In the genomic region with DNA sequence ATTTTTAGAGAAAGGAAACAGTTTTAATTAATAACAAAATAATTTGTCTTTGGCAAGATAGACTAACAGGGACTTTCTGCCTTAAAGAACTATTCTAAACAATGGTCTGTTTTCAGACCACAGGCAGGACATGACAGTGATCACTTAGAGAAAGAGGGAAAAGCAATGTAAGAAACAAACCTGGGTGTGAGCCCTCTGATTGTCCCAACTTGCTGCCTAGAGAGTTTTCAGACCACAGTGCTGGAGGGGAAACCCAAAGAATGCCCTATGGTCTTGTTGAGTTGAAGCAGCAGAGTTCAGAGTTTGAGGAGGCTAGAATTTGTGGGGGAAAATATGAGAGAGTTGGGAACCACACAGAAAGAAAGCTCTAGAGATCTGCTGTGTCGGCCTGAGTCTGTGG, we compare ENCODE assay signal across 18 cellular contexts. TPM values are rescaled to one million over a fixed set of nuclear protein-coding genes. Genes with fewer than 3 reads are reported as not detected.
DNase-seq lines count a peak whose midpoint lies in the region; ATAC-seq and TF ChIP-seq lines count a peak whose summit lies in the region.
"Had no signal": no experiment of that assay in that cellular context is flagged by ENCODE, and none has a peak within 500 bp of the region (broad histone marks: within the 10 kb centered on the region; RNA-seq: fewer than 3 reads in every experiment).

No MANE protein-coding gene starts in this region.

- H3K4me2 ChIP-seq in KMS-11, result peak overlapping the region; percentile 81
- H3K4me2 ChIP-seq: BLaER1 had no signal

- intact Hi-C loops in activated CD8-positive, alpha-beta T cell treated with anti-CD3 and anti-CD28 coated beads for 36 hours (cut with micrococcal nuclease), result no loop called here
- intact Hi-C loops in left ventricle myocardium inferior (cut with micrococcal nuclease), result no loop called here
- intact Hi-C loops in CD8-positive, alpha-beta T cell (cut with DNase I, micrococcal nuclease), result no loop called here

- H2AFZ ChIP-seq in KMS-11 (ENCODE audit: low read depth), result no peak overlapping the region

- CTCF ChIA-PET in activated CD8-positive, alpha-beta T cell treated with anti-CD3 and anti-CD28 coated beads for 36 hours (lab: Charles Lee), result no interaction called here
- CTCF ChIA-PET in activated CD8-positive, alpha-beta T cell treated with anti-CD3 and anti-CD28 coated beads, Interleukin-2, amount 10 ng/mL, durations not matched to agents 7 days and 5 days (lab: Charles Lee), result no interaction called here
- CTCF ChIA-PET in CD8-positive, alpha-beta T cell (lab: Charles Lee), result no interaction called here

- no peaks in the 10 kb centered on the region for H3K27me3 Mint-ChIP-seq in activated CD8-positive, alpha-beta T cell treated with anti-CD3 and anti-CD28 coated beads for 36 hours
- no peaks in the 10 kb centered on the region for H3K27me3 Mint-ChIP-seq in activated CD8-positive, alpha-beta T cell treated with anti-CD3 and anti-CD28 coated beads, Interleukin-2, amount 10 ng/mL, durations not matched to agents 7 days and 5 days (ENCODE audit: low read depth)
- H3K27me3 Mint-ChIP-seq in stimulated activated naive B cell treated with anti-CD40 and anti-IgM and Interleukin-4, amounts not matched to agents 10 μg/mL and 1 μg/mL and 100 μg/mL, for 72 hours, result peaks cover 6 to 9% of the 10 kb centered on the region in 2 donors
- no peaks in the 10 kb centered on the region for H3K27me3 Mint-ChIP-seq in CD8-positive, alpha-beta T cell (ENCODE audit: low read depth)

- H4K20me1 ChIP-seq in KMS-11 (ENCODE audit: insufficient read depth), result no peaks in the 10 kb centered on the region
- H4K20me1 ChIP-seq: BLaER1 had no signal

- POLR2A ChIA-PET in activated CD8-positive, alpha-beta T cell treated with anti-CD3 and anti-CD28 coated beads for 36 hours (lab: Charles Lee), result interaction anchor here (0.7 kb wide), 1 partner anchor 14 kb away, joined by 3 read pairs; no protein-coding TSS in a partner anchor
- POLR2A ChIA-PET in activated CD8-positive, alpha-beta T cell treated with anti-CD3 and anti-CD28 coated beads, Interleukin-2, amount 10 ng/mL, durations not matched to agents 7 days and 5 days (lab: Charles Lee), result no interaction called here
- POLR2A ChIA-PET in CD8-positive, alpha-beta T cell (lab: Charles Lee), result no interaction called here

- H3K27me3 ChIP-seq in KMS-11 (ENCODE audit: insufficient read depth, low read depth) (no peaks in the 10 kb centered on the region), left ventricle myocardium inferior (ENCODE audit: low read depth) (no peaks in the 10 kb centered on the region)
- H3K27me3 ChIP-seq in CD8-positive, alpha-beta T cell (ENCODE audit: insufficient read depth, low read length), result no peaks in the 10 kb centered on the region
- H3K27me3 ChIP-seq: BLaER1 had no signal

- peak overlapping the region; percentile 2 for H3K27ac Mint-ChIP-seq in activated CD8-positive, alpha-beta T cell treated with anti-CD3 and anti-CD28 coated beads for 36 hours
- H3K27ac Mint-ChIP-seq in activated CD8-positive, alpha-beta T cell treated with anti-CD3 and anti-CD28 coated beads, Interleukin-2, amount 10 ng/mL, durations not matched to agents 7 days and 5 days, result no peak overlapping the region
- no peak overlapping the region for H3K27ac Mint-ChIP-seq in stimulated activated naive B cell treated with anti-CD40 and anti-IgM and Interleukin-4, amounts not matched to agents 10 μg/mL and 1 μg/mL and 100 μg/mL, for 72 hours
- no peak overlapping the region for H3K27ac Mint-ChIP-seq in CD8-positive, alpha-beta T cell

- H3K4me3 ChIP-seq in KMS-11 (IDR thresholded peaks at IDR 0.05; ENCODE audit: insufficient read depth, low read depth, low read length) (no peak overlapping the region), left ventricle myocardium inferior (no peak overlapping the region)
- H3K4me3 ChIP-seq in CD8-positive, alpha-beta T cell (ENCODE audit: low read depth, low read length), result no peak overlapping the region
- H3K4me3 ChIP-seq: BLaER1, K562 had no signal

- TF ChIP-seq CTCF in activated CD8-positive, alpha-beta T cell treated with anti-CD3 and anti-CD28 coated beads for 36 hours (IDR thresholded peaks at IDR 0.05), result no peak
- TF ChIP-seq CTCF in KMS-11 (conservative IDR thresholded peaks at IDR 0.05; ENCODE audit: low read depth, low read length) (no peak), left ventricle myocardium inferior (IDR thresholded peaks at IDR 0.05; ENCODE audit: borderline replicate concordance) (no peak)
- no peak for TF ChIP-seq CTCF in CD8-positive, alpha-beta T cell (IDR thresholded peaks at IDR 0.05)

- H3K27ac ChIP-seq in KMS-11, result peak overlapping the region; percentile 85
- no peak overlapping the region for H3K27ac ChIP-seq in left ventricle myocardium inferior (replicated peaks)
- no peak overlapping the region for H3K27ac ChIP-seq in CD8-positive, alpha-beta T cell (ENCODE audit: low read depth, low read length)
- H3K27ac ChIP-seq: BLaER1 had no signal

- peaks cover 2% of the 10 kb centered on the region for H3K9me3 Mint-ChIP-seq in activated CD8-positive, alpha-beta T cell treated with anti-CD3 and anti-CD28 coated beads for 36 hours
- H3K9me3 Mint-ChIP-seq in activated CD8-positive, alpha-beta T cell treated with anti-CD3 and anti-CD28 coated beads, Interleukin-2, amount 10 ng/mL, durations not matched to agents 7 days and 5 days (ENCODE audit: insufficient read depth), result no peaks in the 10 kb centered on the region
- H3K9me3 Mint-ChIP-seq in stimulated activated naive B cell treated with anti-CD40 and anti-IgM and Interleukin-4, amounts not matched to agents 10 μg/mL and 1 μg/mL and 100 μg/mL, for 72 hours, result peaks cover 7 to 13% of the 10 kb centered on the region in 2 donors
- H3K9me3 Mint-ChIP-seq in CD8-positive, alpha-beta T cell, result peaks cover 5% of the 10 kb centered on the region

- peaks cover 24% of the 10 kb centered on the region for H3K36me3 Mint-ChIP-seq in activated CD8-positive, alpha-beta T cell treated with anti-CD3 and anti-CD28 coated beads for 36 hours (ENCODE audit: low read depth)
- H3K36me3 Mint-ChIP-seq in activated CD8-positive, alpha-beta T cell treated with anti-CD3 and anti-CD28 coated beads, Interleukin-2, amount 10 ng/mL, durations not matched to agents 7 days and 5 days (ENCODE audit: low read depth), result peaks cover 31% of the 10 kb centered on the region
- peaks cover 13 to 19% of the 10 kb centered on the region in 2 donors for H3K36me3 Mint-ChIP-seq in stimulated activated naive B cell treated with anti-CD40 and anti-IgM and Interleukin-4, amounts not matched to agents 10 μg/mL and 1 μg/mL and 100 μg/mL, for 72 hours
- peaks cover 5% of the 10 kb centered on the region for H3K36me3 Mint-ChIP-seq in CD8-positive, alpha-beta T cell

- ATAC-seq in activated CD8-positive, alpha-beta T cell treated with anti-CD3 and anti-CD28 coated beads for 36 hours, result no peak
- ATAC-seq in activated CD8-positive, alpha-beta T cell treated with anti-CD3 and anti-CD28 coated beads, Interleukin-2, amount 10 ng/mL, durations not matched to agents 7 days and 5 days, result no peak
- ATAC-seq in HG02610 (IDR thresholded peaks at IDR 0.05; ENCODE audit: unreplicated experiment), result peak; percentile 72
- ATAC-seq in stimulated activated naive B cell treated with anti-CD40 and anti-IgM and Interleukin-4, amounts not matched to agents 10 μg/mL and 1 μg/mL and 100 μg/mL, for 72 hours (replicated peaks), result peak in 1 of 2 donors; percentile 78
- ATAC-seq in CD8-positive, alpha-beta T cell, result no peak
- ATAC-seq: K562 had no signal

- peaks cover 39% of the 10 kb centered on the region for H3K79me2 ChIP-seq in KMS-11 (ENCODE audit: insufficient read depth, low read depth)

- peak overlapping the region; percentile 3; the same call in 1 of the 2 replicates for H3K9ac ChIP-seq in KMS-11
- H3K9ac ChIP-seq: BLaER1 had no signal

- no peaks in the 10 kb centered on the region for H3K36me3 ChIP-seq in KMS-11 (ENCODE audit: insufficient read depth)
- peaks cover 3% of the 10 kb centered on the region for H3K36me3 ChIP-seq in left ventricle myocardium inferior
- no peaks in the 10 kb centered on the region for H3K36me3 ChIP-seq in CD8-positive, alpha-beta T cell (ENCODE audit: insufficient read depth, low read length)

- peak; percentile 14 for DNase-seq in activated CD8-positive, alpha-beta T cell treated with anti-CD3 and anti-CD28 coated beads for 36 hours
- DNase-seq in activated CD8-positive, alpha-beta T cell treated with anti-CD3 and anti-CD28 coated beads, Interleukin-2, amount 10 ng/mL, durations not matched to agents 7 days and 5 days, result no peak
- DNase-seq in stimulated activated naive B cell treated with anti-CD40 and anti-IgM and Interleukin-4, amounts not matched to agents 10 μg/mL and 1 μg/mL and 100 μg/mL, for 72 hours, result peak; percentile 4
- DNase-seq in NCI-H2196 treated with DMSO at 0.1 percent for 48 hours (lab: John Stamatoyannopoulos, UW; ENCODE audit: unreplicated experiment), result no peak
- no peak for DNase-seq in left ventricle myocardium inferior
- no peak for DNase-seq in CD8-positive, alpha-beta T cell
- DNase-seq: GDM1, GOT3, NCI-H1417 treated with DMSO at 0.1 percent for 48 hours, NCI-H1930, NCI-H446, NCI-H748 treated with DMSO at 0.1 percent for 48 hours, OCI-M1, SHP77 treated with DMSO at 0.1 percent for 48 hours had no signal

- H3K9me3 ChIP-seq in left ventricle myocardium inferior (replicated peaks), result peaks cover 11% of the 10 kb centered on the region
- H3K9me3 ChIP-seq in CD8-positive, alpha-beta T cell (ENCODE audit: low read length), result no peaks in the 10 kb centered on the region

- no peak overlapping the region for H3K4me3 Mint-ChIP-seq in activated CD8-positive, alpha-beta T cell treated with anti-CD3 and anti-CD28 coated beads for 36 hours
- H3K4me3 Mint-ChIP-seq in activated CD8-positive, alpha-beta T cell treated with anti-CD3 and anti-CD28 coated beads, Interleukin-2, amount 10 ng/mL, durations not matched to agents 7 days and 5 days, result no peak overlapping the region
- no peak overlapping the region for H3K4me3 Mint-ChIP-seq in stimulated activated naive B cell treated with anti-CD40 and anti-IgM and Interleukin-4, amounts not matched to agents 10 μg/mL and 1 μg/mL and 100 μg/mL, for 72 hours
- H3K4me3 Mint-ChIP-seq in CD8-positive, alpha-beta T cell, result no peak overlapping the region

- peaks cover 20% of the 10 kb centered on the region for H3K4me1 Mint-ChIP-seq in activated CD8-positive, alpha-beta T cell treated with anti-CD3 and anti-CD28 coated beads for 36 hours (ENCODE audit: low read depth)
- H3K4me1 Mint-ChIP-seq in activated CD8-positive, alpha-beta T cell treated with anti-CD3 and anti-CD28 coated beads, Interleukin-2, amount 10 ng/mL, durations not matched to agents 7 days and 5 days (ENCODE audit: low read depth), result no peaks in the 10 kb centered on the region
- H3K4me1 Mint-ChIP-seq in stimulated activated naive B cell treated with anti-CD40 and anti-IgM and Interleukin-4, amounts not matched to agents 10 μg/mL and 1 μg/mL and 100 μg/mL, for 72 hours, result peaks cover 7 to 11% of the 10 kb centered on the region in 2 donors
- H3K4me1 Mint-ChIP-seq in CD8-positive, alpha-beta T cell (ENCODE audit: low read depth), result peaks cover 3% of the 10 kb centered on the region

- H3K4me1 ChIP-seq in KMS-11 (ENCODE audit: low read depth, poor library complexity, severe bottlenecking) (peaks cover 91% of the 10 kb centered on the region), left ventricle myocardium inferior (no peaks in the 10 kb centered on the region)
- H3K4me1 ChIP-seq in CD8-positive, alpha-beta T cell (ENCODE audit: insufficient read depth, low read length), result no peaks in the 10 kb centered on the region

RNA-seq across cellular contexts. Expression of a gene that starts 38.1 kb away (rescaled TPM):
- 10 to 100 TPM; 15.2 to 15.8 TPM for total RNA-seq in activated CD8-positive, alpha-beta T cell treated with anti-CD3 and anti-CD28 coated beads for 36 hours
- total RNA-seq in activated CD8-positive, alpha-beta T cell treated with anti-CD3 and anti-CD28 coated beads, Interleukin-2, amount 10 ng/mL, durations not matched to agents 7 days and 5 days, result 10 to 100 TPM; 20.3 to 20.7 TPM
- 4.8 TPM for total RNA-seq in left ventricle myocardium inferior
- 1 to 10 TPM; 5.2 to 5.4 TPM for total RNA-seq in CD8-positive, alpha-beta T cell

Comparison
In these comparisons a context has a peak if more than half of its experiments do, and no peak if none do; other contexts are left out.
1. DNase-seq: peak in activated CD8-positive, alpha-beta T cell treated with anti-CD3 and anti-CD28 coated beads for 36 hours (single experiment) and stimulated activated naive B cell treated with anti-CD40 and anti-IgM and Interleukin-4, amounts not matched to agents 10 μg/mL and 1 μg/mL and 100 μg/mL, for 72 hours (single experiment); none in activated CD8-positive, alpha-beta T cell treated with anti-CD3 and anti-CD28 coated beads, Interleukin-2, amount 10 ng/mL, durations not matched to agents 7 days and 5 days (single experiment), NCI-H2196 treated with DMSO at 0.1 percent for 48 hours (single experiment), left ventricle myocardium inferior (single experiment) and CD8-positive, alpha-beta T cell (0 of 7).